In the genomic region with DNA sequence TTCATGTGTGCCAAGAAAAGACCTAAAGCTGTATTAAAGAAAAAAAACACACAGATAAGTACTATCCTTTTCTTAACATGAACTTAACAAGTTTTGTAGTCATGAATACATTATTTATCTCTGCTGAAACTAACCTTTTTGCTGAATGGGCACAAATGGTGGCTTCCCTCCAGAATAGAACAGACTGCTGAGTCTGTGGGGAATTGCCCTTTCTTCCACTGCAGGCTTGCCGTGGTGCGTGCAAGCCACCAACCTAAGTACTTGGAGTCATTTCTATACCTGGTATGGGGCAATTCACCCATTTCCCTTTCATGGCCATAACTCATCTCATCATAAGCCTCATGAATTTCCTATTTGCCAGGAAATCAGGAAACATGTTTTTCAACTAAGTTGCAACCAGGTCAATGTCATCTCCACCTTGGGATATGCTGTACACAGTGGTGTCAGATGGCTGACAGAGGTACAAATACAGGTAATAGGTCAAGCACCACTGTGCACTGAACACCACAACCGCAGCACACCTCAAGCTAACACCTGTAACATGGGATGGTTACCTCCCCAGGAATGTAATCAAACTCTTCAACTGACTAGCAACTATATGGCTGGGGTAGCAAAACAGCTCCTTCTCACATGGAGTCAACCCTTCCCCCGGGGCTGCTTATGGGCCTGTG, we compare ENCODE assay signal across 21 cellular contexts. TPM values are rescaled to one million over a fixed set of nuclear protein-coding genes. Genes with fewer than 3 reads are reported as not detected.
DNase-seq lines count a peak whose midpoint lies in the region; ATAC-seq lines count a peak whose summit lies in the region.
"Had no signal": no experiment of that assay in that cellular context is flagged by ENCODE, and none has a peak within 500 bp of the region (broad histone marks: within the 10 kb centered on the region; RNA-seq: fewer than 3 reads in every experiment).

No MANE protein-coding gene starts in this region.

- DNase-seq in activated naive CD4-positive, alpha-beta T cell treated with anti-CD3 and anti-CD28 coated beads for 36 hours = peak; percentile 33
- no peak for DNase-seq in activated naive CD4-positive, alpha-beta T cell (lab: John Stamatoyannopoulos, UW)
- DNase-seq in activated T-helper 1 cell treated with anti-CD3 and anti-CD28 coated beads, Interleukin-12 subunit alpha, Interleukin-12 subunit beta, Interleukin-2, Interleukin-4 antibody, amounts not matched to agents 30 ng/mL and 10 ng/mL and 1 ng/mL, durations not matched to agents 14 hours and 24 hours and 36 hours (ENCODE audit: low spot score) = peak; percentile 9
- DNase-seq in stimulated activated naive CD8-positive, alpha-beta T cell treated with anti-CD3 and anti-CD28 coated beads, Interleukin-15, Interleukin-2, amounts not matched to agents 100 U/mL and 50 U/mL, for 24 hours = peak; percentile 14
- no peak for DNase-seq in GF-D8 (lab: John Stamatoyannopoulos, UW)
- DNase-seq: activated effector memory CD4-positive, alpha-beta T cell treated with Interleukin-2 at 50 U/mL for 16 hours; body of pancreas; DMS53; HFFc6; KBM-7; left colon; natural killer cell; NCI-H1092 treated with DMSO at 0.1 percent for 48 hours; NCI-H1694 treated with DMSO at 0.1 percent for 48 hours; NCI-H2171; NCI-H82; SIG-M5; transverse colon had no signal

- peaks cover 2% of the 10 kb centered on the region for H3K36me3 Mint-ChIP-seq in activated naive CD4-positive, alpha-beta T cell treated with anti-CD3 and anti-CD28 coated beads for 36 hours (ENCODE audit: low read depth)
- H3K36me3 Mint-ChIP-seq in T-helper 1 cell treated with Interleukin-12 subunit alpha and Interleukin-12 subunit beta and Interleukin-4 antibody, amounts not matched to agents 30 μg/mL and 1 μg/mL, for 36 hours (ENCODE audit: low read depth) = peaks cover 25% of the 10 kb centered on the region
- H3K36me3 Mint-ChIP-seq in activated T-helper 1 cell treated with anti-CD3 and anti-CD28 coated beads, Interleukin-12 subunit alpha, Interleukin-12 subunit beta, Interleukin-2, Interleukin-4 antibody, amounts not matched to agents 30 ng/mL and 10 ng/mL and 1 ng/mL, durations not matched to agents 14 hours and 24 hours and 36 hours (ENCODE audit: low read depth) = peaks cover 14% of the 10 kb centered on the region
- H3K36me3 Mint-ChIP-seq: natural killer cell had no signal

- peaks cover 15% of the 10 kb centered on the region for H3K4me1 Mint-ChIP-seq in activated naive CD4-positive, alpha-beta T cell treated with anti-CD3 and anti-CD28 coated beads for 36 hours (ENCODE audit: low read depth)
- peaks cover 29% of the 10 kb centered on the region for H3K4me1 Mint-ChIP-seq in T-helper 1 cell treated with Interleukin-12 subunit alpha and Interleukin-12 subunit beta and Interleukin-4 antibody, amounts not matched to agents 30 μg/mL and 1 μg/mL, for 36 hours (ENCODE audit: low read depth)
- H3K4me1 Mint-ChIP-seq in activated T-helper 1 cell treated with anti-CD3 and anti-CD28 coated beads, Interleukin-12 subunit alpha, Interleukin-12 subunit beta, Interleukin-2, Interleukin-4 antibody, amounts not matched to agents 30 ng/mL and 10 ng/mL and 1 ng/mL, durations not matched to agents 14 hours and 24 hours and 36 hours (ENCODE audit: low read depth) = peaks cover 22% of the 10 kb centered on the region
- H3K4me1 Mint-ChIP-seq: natural killer cell had no signal

- H3K4me3 Mint-ChIP-seq in activated naive CD4-positive, alpha-beta T cell treated with anti-CD3 and anti-CD28 coated beads for 36 hours = no peak overlapping the region
- peak overlapping the region; percentile 23 for H3K4me3 Mint-ChIP-seq in T-helper 1 cell treated with Interleukin-12 subunit alpha and Interleukin-12 subunit beta and Interleukin-4 antibody, amounts not matched to agents 30 μg/mL and 1 μg/mL, for 36 hours
- H3K4me3 Mint-ChIP-seq in activated T-helper 1 cell treated with anti-CD3 and anti-CD28 coated beads, Interleukin-12 subunit alpha, Interleukin-12 subunit beta, Interleukin-2, Interleukin-4 antibody, amounts not matched to agents 30 ng/mL and 10 ng/mL and 1 ng/mL, durations not matched to agents 14 hours and 24 hours and 36 hours = no peak overlapping the region
- H3K4me3 Mint-ChIP-seq: dendritic cell treated with granulocyte-macrophage colony-stimulating factor and Interleukin-4, amounts not matched to agents 40 ng/mL and 50 ng/mL, for 4 days; HFFc6; natural killer cell had no signal

- H3K27ac Mint-ChIP-seq in activated naive CD4-positive, alpha-beta T cell treated with anti-CD3 and anti-CD28 coated beads for 36 hours = no peak overlapping the region
- peak overlapping the region; percentile 63 for H3K27ac Mint-ChIP-seq in T-helper 1 cell treated with Interleukin-12 subunit alpha and Interleukin-12 subunit beta and Interleukin-4 antibody, amounts not matched to agents 30 μg/mL and 1 μg/mL, for 36 hours
- peak overlapping the region; percentile 28 for H3K27ac Mint-ChIP-seq in activated T-helper 1 cell treated with anti-CD3 and anti-CD28 coated beads, Interleukin-12 subunit alpha, Interleukin-12 subunit beta, Interleukin-2, Interleukin-4 antibody, amounts not matched to agents 30 ng/mL and 10 ng/mL and 1 ng/mL, durations not matched to agents 14 hours and 24 hours and 36 hours
- H3K27ac Mint-ChIP-seq: dendritic cell treated with granulocyte-macrophage colony-stimulating factor and Interleukin-4, amounts not matched to agents 40 ng/mL and 50 ng/mL, for 4 days; HFFc6; natural killer cell had no signal

- intact Hi-C loops in activated naive CD4-positive, alpha-beta T cell treated with anti-CD3 and anti-CD28 coated beads for 36 hours (cut with micrococcal nuclease) = loop anchor here (5.0 kb wide), 1 partner anchor 70 kb away; no protein-coding TSS in a partner anchor
- intact Hi-C loops in activated T-helper 1 cell treated with anti-CD3 and anti-CD28 coated beads, Interleukin-12 subunit alpha, Interleukin-12 subunit beta, Interleukin-2, Interleukin-4 antibody, amounts not matched to agents 30 ng/mL and 10 ng/mL and 1 ng/mL, durations not matched to agents 14 hours and 24 hours and 36 hours (cut with micrococcal nuclease) = no loop called here

- CTCF ChIA-PET in activated naive CD4-positive, alpha-beta T cell treated with anti-CD3 and anti-CD28 coated beads for 36 hours (lab: Charles Lee) = no interaction called here

- no peaks in the 10 kb centered on the region for H3K27me3 Mint-ChIP-seq in activated naive CD4-positive, alpha-beta T cell treated with anti-CD3 and anti-CD28 coated beads for 36 hours (ENCODE audit: low read depth)
- no peaks in the 10 kb centered on the region for H3K27me3 Mint-ChIP-seq in T-helper 1 cell treated with Interleukin-12 subunit alpha and Interleukin-12 subunit beta and Interleukin-4 antibody, amounts not matched to agents 30 μg/mL and 1 μg/mL, for 36 hours (ENCODE audit: low read depth)
- no peaks in the 10 kb centered on the region for H3K27me3 Mint-ChIP-seq in activated T-helper 1 cell treated with anti-CD3 and anti-CD28 coated beads, Interleukin-12 subunit alpha, Interleukin-12 subunit beta, Interleukin-2, Interleukin-4 antibody, amounts not matched to agents 30 ng/mL and 10 ng/mL and 1 ng/mL, durations not matched to agents 14 hours and 24 hours and 36 hours (ENCODE audit: insufficient read depth)

- ATAC-seq in stimulated activated naive CD8-positive, alpha-beta T cell treated with anti-CD3 and anti-CD28 coated beads, Interleukin-15, Interleukin-2, amounts not matched to agents 100 U/mL and 50 U/mL, for 24 hours = peak; percentile 77
- no peak for ATAC-seq in HG03442 (IDR thresholded peaks at IDR 0.05; ENCODE audit: unreplicated experiment)
- ATAC-seq: body of pancreas, left colon had no signal

- H3K9me3 Mint-ChIP-seq in activated naive CD4-positive, alpha-beta T cell treated with anti-CD3 and anti-CD28 coated beads for 36 hours = peaks cover 4% of the 10 kb centered on the region
- peaks cover 30% of the 10 kb centered on the region for H3K9me3 Mint-ChIP-seq in T-helper 1 cell treated with Interleukin-12 subunit alpha and Interleukin-12 subunit beta and Interleukin-4 antibody, amounts not matched to agents 30 μg/mL and 1 μg/mL, for 36 hours
- peaks cover 32% of the 10 kb centered on the region for H3K9me3 Mint-ChIP-seq in activated T-helper 1 cell treated with anti-CD3 and anti-CD28 coated beads, Interleukin-12 subunit alpha, Interleukin-12 subunit beta, Interleukin-2, Interleukin-4 antibody, amounts not matched to agents 30 ng/mL and 10 ng/mL and 1 ng/mL, durations not matched to agents 14 hours and 24 hours and 36 hours
- H3K9me3 Mint-ChIP-seq: dendritic cell treated with granulocyte-macrophage colony-stimulating factor and Interleukin-4, amounts not matched to agents 40 ng/mL and 50 ng/mL, for 4 days; natural killer cell had no signal

RNA-seq across cellular contexts. Expression of gene CATSPERB, which starts 49.9 kb away (rescaled TPM):
- under 1 TPM; 0.20 to 0.26 TPM for total RNA-seq in activated naive CD4-positive, alpha-beta T cell treated with anti-CD3 and anti-CD28 coated beads for 36 hours
- total RNA-seq in activated T-helper 1 cell treated with anti-CD3 and anti-CD28 coated beads, Interleukin-12 subunit alpha, Interleukin-12 subunit beta, Interleukin-2, Interleukin-4 antibody, amounts not matched to agents 30 ng/mL and 10 ng/mL and 1 ng/mL, durations not matched to agents 14 hours and 24 hours and 36 hours = 1.5 and 2.2 TPM in 2 replicates
- total RNA-seq: HFFc6 had no signal

Comparison
In these comparisons a context has a peak if more than half of its experiments do, and no peak if none do; other contexts are left out.
1. DNase-seq: peak in activated naive CD4-positive, alpha-beta T cell treated with anti-CD3 and anti-CD28 coated beads for 36 hours (single experiment), activated T-helper 1 cell treated with anti-CD3 and anti-CD28 coated beads, Interleukin-12 subunit alpha, Interleukin-12 subunit beta, Interleukin-2, Interleukin-4 antibody, amounts not matched to agents 30 ng/mL and 10 ng/mL and 1 ng/mL, durations not matched to agents 14 hours and 24 hours and 36 hours (single experiment) and stimulated activated naive CD8-positive, alpha-beta T cell treated with anti-CD3 and anti-CD28 coated beads, Interleukin-15, Interleukin-2, amounts not matched to agents 100 U/mL and 50 U/mL, for 24 hours (single experiment); none in activated naive CD4-positive, alpha-beta T cell (0 of 4) and GF-D8 (single experiment).